8 cellular contexts compared by ENCODE assay signal in the genomic region with DNA sequence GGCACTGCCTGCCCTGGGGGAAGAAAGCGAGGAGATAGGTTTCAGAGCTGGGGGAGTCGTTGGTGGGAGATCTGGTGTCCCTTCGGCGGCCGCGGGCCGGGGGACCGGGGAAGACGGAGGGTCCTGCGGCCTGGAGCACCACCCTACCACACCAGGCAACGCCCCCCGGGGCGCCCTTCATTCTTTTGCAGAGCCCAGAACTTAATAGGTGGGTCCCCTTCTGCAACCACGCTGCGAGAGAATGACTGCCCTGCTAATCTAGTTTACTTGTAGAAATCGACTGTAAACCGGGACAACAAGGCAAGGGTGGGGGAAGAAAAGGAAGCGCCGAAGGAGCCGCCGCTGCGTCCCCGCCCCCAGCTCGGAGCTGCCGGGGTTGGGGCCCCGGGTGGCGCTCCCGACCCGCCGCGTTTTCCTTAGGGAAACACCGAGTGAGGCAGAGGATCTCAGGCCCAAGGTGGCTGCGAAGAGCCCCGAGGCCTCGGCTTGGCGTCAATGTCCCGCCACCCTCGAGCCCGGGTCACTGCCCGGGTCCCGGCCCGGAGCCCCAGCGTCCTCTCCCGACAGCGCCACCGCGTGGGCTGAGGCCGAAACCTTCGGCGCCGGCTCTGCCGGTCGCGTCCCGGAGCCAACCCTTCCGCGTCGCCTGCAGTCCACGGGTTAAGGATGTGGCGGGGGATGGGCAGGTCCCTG. TPM values are rescaled to one million over a fixed set of nuclear protein-coding genes. Genes with fewer than 3 reads are reported as not detected.
DNase-seq lines count a peak whose midpoint lies in the region; ATAC-seq and TF ChIP-seq lines count a peak whose summit lies in the region.

No MANE protein-coding gene starts in this region.

- H3K9me3 ChIP-seq in naive thymus-derived CD4-positive, alpha-beta T cell (ENCODE audit: control insufficient read depth in 2 of 3, low read length in 3 of 3): peaks cover 0 to 9% (median 0%) of the 10 kb centered on the region in 3 experiments
- H3K9me3 ChIP-seq in upper lobe of left lung: peaks cover 0 to 9% (median 0%) of the 10 kb centered on the region in 4 donors

- H3K9me3 Mint-ChIP-seq in CD14-positive monocyte: peaks cover 7 to 63% (median 57%) of the 10 kb centered on the region in 7 donors
- peaks cover 0 to 47% (median 14%) of the 10 kb centered on the region in 11 donors for H3K9me3 Mint-ChIP-seq in naive thymus-derived CD4-positive, alpha-beta T cell

- H3K4me3 ChIP-seq in naive thymus-derived CD4-positive, alpha-beta T cell (ENCODE audit: low read length): peak overlapping the region; percentile 30
- peak overlapping the region; percentile 5 to 54 (median 40) for H3K4me3 ChIP-seq in upper lobe of left lung

- no peak overlapping the region for H3K27ac ChIP-seq in naive thymus-derived CD4-positive, alpha-beta T cell (ENCODE audit: low read depth, low read length)
- no peak overlapping the region for H3K27ac ChIP-seq in upper lobe of left lung

- WGBS in upper lobe of left lung, 2 donors: 0 to 1% methylated on average over 20 to 59 of the region's 60 CpGs

- peaks cover 74 to 93% (median 82%) of the 10 kb centered on the region in 3 donors for H3K27me3 Mint-ChIP-seq in CD14-positive monocyte (ENCODE audit: low read depth in 3 of 3)
- H3K27me3 Mint-ChIP-seq in naive thymus-derived CD4-positive, alpha-beta T cell: peaks cover 58 to 80% (median 60%) of the 10 kb centered on the region in 5 donors

- peaks cover 19 to 52% of the 10 kb centered on the region in 2 donors for H3K27me3 ChIP-seq in naive thymus-derived CD4-positive, alpha-beta T cell (ENCODE audit: control insufficient read depth in 2 of 2, insufficient read depth in 2 of 2, low read length in 2 of 2)
- H3K27me3 ChIP-seq in upper lobe of left lung: peaks cover 7 to 74% (median 56%) of the 10 kb centered on the region in 4 donors

- no peak for TF ChIP-seq POLR2A in upper lobe of left lung (IDR thresholded peaks at IDR 0.05)

- H3K4me3 Mint-ChIP-seq in CD14-positive monocyte: peak overlapping the region; percentile 65 to 87
- peak overlapping the region; percentile 12 to 77 (median 59) for H3K4me3 Mint-ChIP-seq in naive thymus-derived CD4-positive, alpha-beta T cell

- DNase-seq in CD14-positive monocyte (ENCODE audit: low spot score): peak; percentile 56
- DNase-seq in NCI-H1092 treated with DMSO at 0.1 percent for 48 hours (lab: John Stamatoyannopoulos, UW): peak; percentile 31
- peak; percentile 57 for DNase-seq in activated T-cell treated with anti-CD3 and anti-CD28 coated beads, Interleukin-2, amount 50 U/mL, for 1 hour
- DNase-seq in fibroblast of peridontal ligament (ENCODE audit: extremely low read depth): peak; percentile 82
- peak in 5 of 9 donors; percentile 22 to 64 (median 51) for DNase-seq in naive thymus-derived CD4-positive, alpha-beta T cell
- DNase-seq in upper lobe of left lung: peak; percentile 64 to 95
- no peak for DNase-seq in effector CD4-positive, alpha-beta T cell

- intact Hi-C loops in CD14-positive monocyte (cut with micrococcal nuclease): no loop called here
- intact Hi-C loops in naive thymus-derived CD4-positive, alpha-beta T cell (cut with micrococcal nuclease): loop anchor here in 1 of 2 donors (1.0 to 10.0 kb wide), 2 partner anchors 8 to 1062 kb away; a partner anchor contains a TSS

- CTCF ChIA-PET in naive thymus-derived CD4-positive, alpha-beta T cell (lab: Charles Lee): no interaction called here

- peaks cover 53% of the 10 kb centered on the region for H3K4me1 Mint-ChIP-seq in CD14-positive monocyte
- peaks cover 12 to 50% (median 22%) of the 10 kb centered on the region in 7 donors for H3K4me1 Mint-ChIP-seq in naive thymus-derived CD4-positive, alpha-beta T cell

- no peak for TF ChIP-seq EP300 in upper lobe of left lung (IDR thresholded peaks at IDR 0.05)

- H3K4me1 ChIP-seq in naive thymus-derived CD4-positive, alpha-beta T cell (ENCODE audit: control insufficient read depth in 2 of 2, insufficient read depth in 2 of 2, low read length in 2 of 2): peaks cover 10 to 19% of the 10 kb centered on the region in 2 donors
- peaks cover 29 to 43% (median 37%) of the 10 kb centered on the region in 4 donors for H3K4me1 ChIP-seq in upper lobe of left lung

- TF ChIP-seq CTCF in CD14-positive monocyte (IDR thresholded peaks at IDR 0.05) (peak; percentile 96), upper lobe of left lung (IDR thresholded peaks at IDR 0.05) (peak; percentile 70 to 79 (median 75))

- H3K36me3 Mint-ChIP-seq in CD14-positive monocyte: peaks cover 6 to 17% of the 10 kb centered on the region in 2 donors
- H3K36me3 Mint-ChIP-seq in naive thymus-derived CD4-positive, alpha-beta T cell: peaks cover 0 to 13% (median 4%) of the 10 kb centered on the region in 5 donors

- ATAC-seq in GM19438 (IDR thresholded peaks at IDR 0.05; ENCODE audit: low read depth, unreplicated experiment): peak; percentile 43
- peak; percentile 67 for ATAC-seq in naive thymus-derived CD4-positive, alpha-beta T cell
- peak; percentile 73 to 77 for ATAC-seq in upper lobe of left lung (ENCODE audit: low FRiP score in 2 of 2)

- no peak overlapping the region for H3K27ac Mint-ChIP-seq in CD14-positive monocyte
- peak overlapping the region in 1 of 9 donors; percentile 71 for H3K27ac Mint-ChIP-seq in naive thymus-derived CD4-positive, alpha-beta T cell

- peaks cover 0 to 8% (median 0%) of the 10 kb centered on the region in 3 experiments for H3K36me3 ChIP-seq in naive thymus-derived CD4-positive, alpha-beta T cell (ENCODE audit: control insufficient read depth in 2 of 3, insufficient read depth in 3 of 3, low read length in 3 of 3)
- no peaks in the 10 kb centered on the region for H3K36me3 ChIP-seq in upper lobe of left lung

- POLR2A ChIA-PET in naive thymus-derived CD4-positive, alpha-beta T cell (lab: Charles Lee): no interaction called here

RNA-seq across cellular contexts. Expression of a gene that starts 5.4 kb away (rescaled TPM):
- polyA plus RNA-seq in CD14-positive monocyte: under 1 TPM; 0.13 to 0.14 TPM
- under 1 TPM in 3 of 5 experiments, not detected in 2; 0.05 to 0.96 (median 0.32) TPM for total RNA-seq in naive thymus-derived CD4-positive, alpha-beta T cell
- polyA plus RNA-seq in naive thymus-derived CD4-positive, alpha-beta T cell: not detected
- 1 to 10 TPM; 1.7 to 9.4 (median 3.1) TPM for total RNA-seq in upper lobe of left lung
